8 cellular contexts compared by ENCODE assay signal in the genomic region with DNA sequence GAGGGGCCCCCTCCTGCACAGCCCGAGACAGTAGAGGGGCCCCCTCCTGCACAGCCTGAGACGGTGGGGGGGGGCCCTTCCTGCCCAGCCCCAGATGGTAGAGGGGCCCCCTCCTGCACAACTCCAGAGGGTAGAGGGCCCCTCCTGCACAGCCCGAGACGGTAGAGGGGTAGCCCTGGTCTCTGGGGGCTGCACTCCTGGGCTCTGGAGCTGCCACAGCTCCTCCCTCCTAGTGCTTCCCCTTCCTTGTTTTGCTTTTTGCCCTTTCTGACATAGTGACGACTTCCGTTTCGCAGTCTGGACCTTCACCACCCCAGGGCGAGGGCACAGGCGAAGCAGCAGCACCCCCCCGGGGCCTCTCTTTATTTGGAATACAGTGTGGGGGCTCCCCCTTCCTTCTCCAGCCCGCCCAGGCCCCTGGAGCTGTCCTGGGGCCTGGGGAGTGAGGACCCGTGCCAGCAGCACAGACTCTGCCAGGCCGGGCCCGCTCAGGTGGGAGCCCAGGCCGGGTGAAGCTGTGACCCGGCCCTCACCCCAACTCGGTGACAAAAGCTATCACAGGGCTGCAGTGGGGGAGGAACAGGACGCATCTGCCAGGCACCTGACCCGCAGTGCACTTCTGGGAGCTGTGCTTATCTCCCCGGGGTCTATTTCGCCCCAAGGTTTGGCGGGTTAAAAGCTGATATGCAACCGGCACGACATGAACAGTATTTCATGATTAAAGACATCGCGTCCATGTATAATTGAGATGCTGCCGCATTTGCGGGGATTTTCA. TPM values are rescaled to one million over a fixed set of nuclear protein-coding genes. Genes with fewer than 3 reads are reported as not detected.
DNase-seq lines count a peak whose midpoint lies in the region; TF ChIP-seq lines count a peak whose summit lies in the region.

No MANE protein-coding gene starts in this region.

- H3K9ac ChIP-seq in liver (ENCODE audit: low read depth in 1 of 2, low read length in 2 of 2): peak overlapping the region; percentile 6 to 86

- peak overlapping the region; percentile 94 to 98 for H3K27ac ChIP-seq in liver (ENCODE audit: low read depth in 1 of 2, low read length in 2 of 2)

- no peaks in the 10 kb centered on the region for H3K27me3 ChIP-seq in liver (ENCODE audit: control insufficient read depth in 4 of 4, insufficient read depth in 4 of 4, low read length in 3 of 4)

- TF ChIP-seq RAD21 in liver (IDR thresholded peaks at IDR 0.05): peak; percentile 38 to 46

- DNase-seq in EH (ENCODE audit: low read depth) (peak; percentile 64), H4 (ENCODE audit: low spot score) (peak; percentile 56), NCI-H146 (lab: John Stamatoyannopoulos, UW) (peak; percentile 33), dermis blood vessel endothelial cell (peak; percentile 71), A172 (ENCODE audit: low spot score) (no peak)
- peak; percentile 71 for DNase-seq in activated CD4-positive, alpha-beta T cell treated with anti-CD3 and anti-CD28 coated beads, Interleukin-2, amount 50 U/mL, for 1 hour
- peak; percentile 42 to 46 for DNase-seq in stimulated activated CD4-positive, alpha-beta T cell treated with anti-CD3 and anti-CD28 coated beads, Interleukin-4, amount 100 ng/mL, for 48 hours (ENCODE audit: low read depth in 2 of 2)

- WGBS in liver: 3% methylated on average over 28 of the region's 28 CpGs

- H3K4me1 ChIP-seq in liver (ENCODE audit: control insufficient read depth in 4 of 4, insufficient read depth in 4 of 4, low read length in 3 of 4): peaks cover 8 to 19% (median 10%) of the 10 kb centered on the region in 4 donors

- peaks cover 0 to 2% (median 0%) of the 10 kb centered on the region in 4 donors for H3K36me3 ChIP-seq in liver (ENCODE audit: control insufficient read depth in 4 of 4, insufficient read depth in 3 of 4, low read depth in 1 of 4, low read length in 3 of 4)

- TF ChIP-seq CTCF in liver (IDR thresholded peaks at IDR 0.05; ENCODE audit: low read depth, low read length, missing input control): no peak

- no peaks in the 10 kb centered on the region for H3K9me3 ChIP-seq in liver (ENCODE audit: control insufficient read depth in 4 of 4, low read length in 3 of 4)

- peak overlapping the region; percentile 73 to 92 (median 75) for H3K4me3 ChIP-seq in liver (ENCODE audit: low read depth in 1 of 3, low read length in 3 of 3)

TF ChIP-seq in liver, 16 proteins besides CTCF, POLR2A, EP300 and RAD21:
- TF ChIP-seq GABPA (IDR thresholded peaks at IDR 0.05 in 1 of 2, conservative IDR thresholded peaks at IDR 0.05 in 1 of 2): peak in 1 of 2 donors; percentile 84
- TF ChIP-seq, protein P1, sequence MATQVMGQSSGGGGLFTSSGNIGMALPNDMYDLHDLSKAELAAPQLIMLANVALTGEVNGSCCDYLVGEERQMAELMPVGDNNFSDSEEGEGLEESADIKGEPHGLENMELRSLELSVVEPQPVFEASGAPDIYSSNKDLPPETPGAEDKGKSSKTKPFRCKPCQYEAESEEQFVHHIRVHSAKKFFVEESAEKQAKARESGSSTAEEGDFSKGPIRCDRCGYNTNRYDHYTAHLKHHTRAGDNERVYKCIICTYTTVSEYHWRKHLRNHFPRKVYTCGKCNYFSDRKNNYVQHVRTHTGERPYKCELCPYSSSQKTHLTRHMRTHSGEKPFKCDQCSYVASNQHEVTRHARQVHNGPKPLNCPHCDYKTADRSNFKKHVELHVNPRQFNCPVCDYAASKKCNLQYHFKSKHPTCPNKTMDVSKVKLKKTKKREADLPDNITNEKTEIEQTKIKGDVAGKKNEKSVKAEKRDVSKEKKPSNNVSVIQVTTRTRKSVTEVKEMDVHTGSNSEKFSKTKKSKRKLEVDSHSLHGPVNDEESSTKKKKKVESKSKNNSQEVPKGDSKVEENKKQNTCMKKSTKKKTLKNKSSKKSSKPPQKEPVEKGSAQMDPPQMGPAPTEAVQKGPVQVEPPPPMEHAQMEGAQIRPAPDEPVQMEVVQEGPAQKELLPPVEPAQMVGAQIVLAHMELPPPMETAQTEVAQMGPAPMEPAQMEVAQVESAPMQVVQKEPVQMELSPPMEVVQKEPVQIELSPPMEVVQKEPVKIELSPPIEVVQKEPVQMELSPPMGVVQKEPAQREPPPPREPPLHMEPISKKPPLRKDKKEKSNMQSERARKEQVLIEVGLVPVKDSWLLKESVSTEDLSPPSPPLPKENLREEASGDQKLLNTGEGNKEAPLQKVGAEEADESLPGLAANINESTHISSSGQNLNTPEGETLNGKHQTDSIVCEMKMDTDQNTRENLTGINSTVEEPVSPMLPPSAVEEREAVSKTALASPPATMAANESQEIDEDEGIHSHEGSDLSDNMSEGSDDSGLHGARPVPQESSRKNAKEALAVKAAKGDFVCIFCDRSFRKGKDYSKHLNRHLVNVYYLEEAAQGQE (IDR thresholded peaks at IDR 0.05): peak; percentile 33
- TF ChIP-seq FOXA1 (IDR thresholded peaks at IDR 0.05): no peak
- TF ChIP-seq EGR1 (IDR thresholded peaks at IDR 0.05; ENCODE audit: low read depth in 2 of 2): no peak
- peak; percentile 67 to 88 for TF ChIP-seq RXRA (IDR thresholded peaks at IDR 0.05)
- TF ChIP-seq NR2F2 (IDR thresholded peaks at IDR 0.05): peak; percentile 83
- no peak for TF ChIP-seq FOXA2 (IDR thresholded peaks at IDR 0.05)
- no peak for TF ChIP-seq JUND (IDR thresholded peaks at IDR 0.05)
- TF ChIP-seq HNF4A (conservative IDR thresholded peaks at IDR 0.05): peak; percentile 46 to 64
- peak; percentile 68 for TF ChIP-seq SP1 (IDR thresholded peaks at IDR 0.05)
- TF ChIP-seq TAF1 (conservative IDR thresholded peaks at IDR 0.05): peak; percentile 51
- TF ChIP-seq, protein P2, sequence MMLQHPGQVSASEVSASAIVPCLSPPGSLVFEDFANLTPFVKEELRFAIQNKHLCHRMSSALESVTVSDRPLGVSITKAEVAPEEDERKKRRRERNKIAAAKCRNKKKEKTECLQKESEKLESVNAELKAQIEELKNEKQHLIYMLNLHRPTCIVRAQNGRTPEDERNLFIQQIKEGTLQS (IDR thresholded peaks at IDR 0.05): no peak
- TF ChIP-seq YY1 (IDR thresholded peaks at IDR 0.05): peak; percentile 66
- TF ChIP-seq, protein P3, sequence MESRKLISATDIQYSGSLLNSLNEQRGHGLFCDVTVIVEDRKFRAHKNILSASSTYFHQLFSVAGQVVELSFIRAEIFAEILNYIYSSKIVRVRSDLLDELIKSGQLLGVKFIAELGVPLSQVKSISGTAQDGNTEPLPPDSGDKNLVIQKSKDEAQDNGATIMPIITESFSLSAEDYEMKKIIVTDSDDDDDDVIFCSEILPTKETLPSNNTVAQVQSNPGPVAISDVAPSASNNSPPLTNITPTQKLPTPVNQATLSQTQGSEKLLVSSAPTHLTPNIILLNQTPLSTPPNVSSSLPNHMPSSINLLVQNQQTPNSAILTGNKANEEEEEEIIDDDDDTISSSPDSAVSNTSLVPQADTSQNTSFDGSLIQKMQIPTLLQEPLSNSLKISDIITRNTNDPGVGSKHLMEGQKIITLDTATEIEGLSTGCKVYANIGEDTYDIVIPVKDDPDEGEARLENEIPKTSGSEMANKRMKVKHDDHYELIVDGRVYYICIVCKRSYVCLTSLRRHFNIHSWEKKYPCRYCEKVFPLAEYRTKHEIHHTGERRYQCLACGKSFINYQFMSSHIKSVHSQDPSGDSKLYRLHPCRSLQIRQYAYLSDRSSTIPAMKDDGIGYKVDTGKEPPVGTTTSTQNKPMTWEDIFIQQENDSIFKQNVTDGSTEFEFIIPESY (IDR thresholded peaks at IDR 0.05): no peak
- peak; percentile 32 for TF ChIP-seq HNF4G (IDR thresholded peaks at IDR 0.05)
- TF ChIP-seq, protein P4, sequence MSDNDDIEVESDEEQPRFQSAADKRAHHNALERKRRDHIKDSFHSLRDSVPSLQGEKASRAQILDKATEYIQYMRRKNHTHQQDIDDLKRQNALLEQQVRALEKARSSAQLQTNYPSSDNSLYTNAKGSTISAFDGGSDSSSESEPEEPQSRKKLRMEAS (IDR thresholded peaks at IDR 0.05): peak; percentile 22

RNA-seq across cellular contexts. Expression of a gene that starts 1.1 kb away (rescaled TPM):
- 18.8 and 29.0 TPM in 2 replicates for total RNA-seq in H4 (2014; rRNA removed; shearing (Covaris generic))
- total RNA-seq in dermis blood vessel endothelial cell (63.0 and 128 TPM in 2 replicates), liver (10 to 100 TPM in 1 of 2 donors, 1 to 10 TPM in 1; 4.6 to 10.2 TPM)
- polyA plus RNA-seq in liver: 10 to 100 TPM in 1 of 2 donors, 1 to 10 TPM in 1; 6.0 to 10.2 TPM
- 23.1 and 27.9 TPM in 2 replicates for total RNA-seq in A172 (2014; rRNA removed; shearing (Covaris generic))

RNA-seq across cellular contexts. Expression of a gene that starts 29.3 kb away (rescaled TPM):
- 3.3 and 9.1 TPM in 2 replicates for total RNA-seq in H4 (2014; rRNA removed; shearing (Covaris generic))
- total RNA-seq in dermis blood vessel endothelial cell (109 and 155 TPM in 2 replicates), liver (10 to 100 TPM; 14.8 to 28.9 TPM)
- 10 to 100 TPM; 29.2 to 38.1 TPM for polyA plus RNA-seq in liver
- total RNA-seq in A172 (2014; rRNA removed; shearing (Covaris generic)): 0.05 and 0.10 TPM in 2 replicates

RNA-seq across cellular contexts. Expression of a gene that starts 47.3 kb away (rescaled TPM):
- not detected in 2 replicates for total RNA-seq in H4 (2014; rRNA removed; shearing (Covaris generic))
- total RNA-seq in dermis blood vessel endothelial cell (2.0 and 5.4 TPM in 2 replicates), liver (under 1 TPM in 1 of 2 donors, not detected in 1; under 0.01 TPM)
- under 1 TPM in 1 of 2 donors, not detected in 1; 0.42 TPM for polyA plus RNA-seq in liver
- not detected in 2 replicates for total RNA-seq in A172 (2014; rRNA removed; shearing (Covaris generic))

RNA-seq across cellular contexts. Expression of a gene that starts 55.4 kb away (rescaled TPM):
- total RNA-seq in H4 (2014; rRNA removed; shearing (Covaris generic)): not detected in 2 replicates
- 0.17 TPM in 1 of 2 replicates, not detected in the other for total RNA-seq in dermis blood vessel endothelial cell
- total RNA-seq in liver: under 1 TPM; 0.08 to 0.93 TPM
- polyA plus RNA-seq in liver: not detected
- total RNA-seq in A172 (2014; rRNA removed; shearing (Covaris generic)): not detected in 2 replicates

RNA-seq across cellular contexts. Expression of a gene that starts 59.1 kb away (rescaled TPM):
- 10.9 and 12.5 TPM in 2 replicates for total RNA-seq in H4 (2014; rRNA removed; shearing (Covaris generic))
- 21.5 and 24.7 TPM in 2 replicates for total RNA-seq in dermis blood vessel endothelial cell
- 10 to 100 TPM; 13.6 to 26.8 TPM for total RNA-seq in liver
- 10 to 100 TPM in 1 of 2 donors, 1 to 10 TPM in 1; 6.2 to 11.6 TPM for polyA plus RNA-seq in liver
- total RNA-seq in A172 (2014; rRNA removed; shearing (Covaris generic)): 6.5 and 7.7 TPM in 2 replicates
